In genomic region chr6:156786652-156787051, GRCh38 we compare ENCODE assay signal across 1 cellular context.
TF ChIP-seq lines count a peak whose summit lies in the region.

No MANE protein-coding gene starts in this region.

TF ChIP-seq in HepG2, 621 proteins besides CTCF, POLR2A, EP300 and RAD21:
- TF ChIP-seq TBX3 (IDR thresholded peaks at IDR 0.05; ENCODE audit: borderline replicate concordance): no peak
- no peak for TF ChIP-seq ZZZ3 (CRISPR knock-in tag; IDR thresholded peaks at IDR 0.05; ENCODE audit: borderline replicate concordance)
- no peak for TF ChIP-seq ZNF264 (CRISPR knock-in tag; IDR thresholded peaks at IDR 0.05)
- no peak for TF ChIP-seq DBP (CRISPR knock-in tag; IDR thresholded peaks at IDR 0.05; ENCODE audit: not compliant biosample characterization)
- no peak for TF ChIP-seq PLRG1 (conservative IDR thresholded peaks at IDR 0.05)
- TF ChIP-seq DMAP1 (CRISPR knock-in tag; IDR thresholded peaks at IDR 0.05): no peak
- no peak for TF ChIP-seq NCOA1 (CRISPR knock-in tag; IDR thresholded peaks at IDR 0.05)
- no peak for TF ChIP-seq JUN (CRISPR knock-in tag; IDR thresholded peaks at IDR 0.05)
- no peak for TF ChIP-seq MXI1 (IDR thresholded peaks at IDR 0.05; ENCODE audit: borderline replicate concordance, low read depth, low read length)
- TF ChIP-seq MIER2 (CRISPR knock-in tag; IDR thresholded peaks at IDR 0.05): no peak
- no peak for TF ChIP-seq IKZF4 (CRISPR knock-in tag; IDR thresholded peaks at IDR 0.05; ENCODE audit: borderline replicate concordance, low read depth, not compliant biosample characterization)
- no peak for TF ChIP-seq ZNF768 (CRISPR knock-in tag; IDR thresholded peaks at IDR 0.05)
- no peak for TF ChIP-seq SMAD1 (CRISPR knock-in tag; IDR thresholded peaks at IDR 0.05; ENCODE audit: borderline replicate concordance, low read depth)
- TF ChIP-seq ZNF10 (CRISPR knock-in tag; IDR thresholded peaks at IDR 0.05; ENCODE audit: borderline replicate concordance, low read depth): no peak
